Comparison of ENCODE assay signal across 8 cellular contexts in genomic region chr7:140672382-140673062, GRCh38. TPM values are rescaled to one million over a fixed set of nuclear protein-coding genes. Genes with fewer than 3 reads are reported as not detected.
DNase-seq lines count a peak whose midpoint lies in the region; ATAC-seq, FAIRE-seq and TF ChIP-seq lines count a peak whose summit lies in the region.

Gene ADCK2 (plus strand): TSS chr7:140672945. CDS start chr7:140673331, 386 bp downstream.

- peak; percentile 42 for ATAC-seq in GM21515 (IDR thresholded peaks at IDR 0.05; ENCODE audit: unreplicated experiment)

- H4K20me1 ChIP-seq in keratinocyte (ENCODE audit: control insufficient read depth, extremely low read depth, insufficient read depth, low read length): no peaks in the 10 kb centered on the region

- H3K9me3 Mint-ChIP-seq in IgD-negative memory B cell: no peaks in the 10 kb centered on the region

- peak within 1 kb of the TSS; percentile 19 for H3K27ac ChIP-seq in keratinocyte (ENCODE audit: control insufficient read depth, insufficient read depth, low read length)

- H2AFZ ChIP-seq in keratinocyte (ENCODE audit: control insufficient read depth, low read length): peak within 1 kb of the TSS; percentile 88

- TF ChIP-seq CTCF in keratinocyte (optimal IDR thresholded peaks at IDR 0.05 in 1 of 3, IDR thresholded peaks at IDR 0.05 in 1 of 3, conservative IDR thresholded peaks at IDR 0.05 in 1 of 3; ENCODE audit: extremely low read depth in 1 of 3, insufficient read depth in 2 of 3, low read length in 3 of 3): no peak

- no peaks in the 10 kb centered on the region for H3K27me3 ChIP-seq in keratinocyte (ENCODE audit: control insufficient read depth, extremely low read depth, insufficient read depth, low read length)

- H3K27ac Mint-ChIP-seq in IgD-negative memory B cell: peak within 1 kb of the TSS; percentile 91 to 96 (median 93)

- no peak for FAIRE-seq in keratinocyte (lab: Jason Lieb, UNC)

- H3K9me3 ChIP-seq in keratinocyte (ENCODE audit: control insufficient read depth, low read depth, low read length): no peaks in the 10 kb centered on the region

- peak within 1 kb of the TSS; percentile 58 to 79 (median 72) for H3K4me3 ChIP-seq in keratinocyte (ENCODE audit: control insufficient read depth in 2 of 3, extremely low read depth in 1 of 3, insufficient read depth in 2 of 3, low read depth in 1 of 3, low read length in 3 of 3)

- H3K4me3 Mint-ChIP-seq in IgD-negative memory B cell: peak within 1 kb of the TSS; percentile 85 to 96 (median 90)

- H3K4me2 ChIP-seq in keratinocyte (ENCODE audit: control insufficient read depth, extremely low read depth, insufficient read depth, low read depth, low read length): peak within 1 kb of the TSS; percentile 83

- H3K27me3 Mint-ChIP-seq in IgD-negative memory B cell: no peaks in the 10 kb centered on the region

- peak; percentile 40 for DNase-seq in EL
- DNase-seq in T47D (ENCODE audit: low read depth in 1 of 2, low spot score in 1 of 2): peak; percentile 64 to 80
- no peak for DNase-seq in keratinocyte (ENCODE audit: low read depth, low spot score)
- peak; percentile 70 for DNase-seq in stimulated activated CD4-positive, alpha-beta T cell treated with anti-CD3 and anti-CD28 coated beads, Interleukin-12 subunit alpha, Interleukin-12 subunit beta, amount 100 ng/mL, for 4 hours
- DNase-seq in middle frontal gyrus (ENCODE audit: extremely low spot score, low spot score): no peak

- H3K79me2 ChIP-seq in keratinocyte (ENCODE audit: control insufficient read depth, insufficient read depth, low read length): no peaks in the 10 kb centered on the region

- H3K4me1 Mint-ChIP-seq in IgD-negative memory B cell: peaks cover 34 to 39% (median 34%) of the 10 kb centered on the region in 3 donors

- H3K4me1 ChIP-seq in keratinocyte (ENCODE audit: control insufficient read depth, extremely low read depth, insufficient read depth, low read length): peaks cover 16% of the 10 kb centered on the region

- dilution Hi-C loops in keratinocyte (cut with MboI; ENCODE audit: extremely low pct_ligation_motif_present, low sequenced_read_pairs): no loop called here

- no peaks in the 10 kb centered on the region for H3K9me1 ChIP-seq in keratinocyte (ENCODE audit: control insufficient read depth, extremely low read depth, insufficient read depth, low read length)

- H3K36me3 Mint-ChIP-seq in IgD-negative memory B cell: no peaks in the 10 kb centered on the region

- H3K36me3 ChIP-seq in keratinocyte (ENCODE audit: control insufficient read depth in 2 of 2, extremely low read depth in 1 of 2, insufficient read depth in 2 of 2, low read length in 2 of 2): peaks cover 0 to 3% of the 10 kb centered on the region in 2 experiments

- intact Hi-C loops in T-helper 2 cell treated with Interferon-gamma antibody and Interleukin-4, amounts not matched to agents 100 ng/mL and 5 ng/mL, for 36 hours (cut with micrococcal nuclease): loop anchor here (1.0 to 10.0 kb wide), 4 partner anchors 24 to 882 kb away; partner anchors contain the start of genes AGK, MKRN1, MRPS33 and NDUFB2

- peak within 1 kb of the TSS; percentile 68 for H3K9ac ChIP-seq in keratinocyte (ENCODE audit: control insufficient read depth, extremely low read depth, insufficient read depth, low read length)

- in situ Hi-C loops in T47D (cut with HindIII; ENCODE audit: low pct_unique_long_range_greater_than_20kb, low sequenced_read_pairs): no loop called here

RNA-seq across cellular contexts. Expression of gene ADCK2, which starts in this region (rescaled TPM):
- 38.4 TPM for polyA plus RNA-seq in IgD-negative memory B cell
- total RNA-seq in T-helper 2 cell treated with Interferon-gamma antibody and Interleukin-4, amounts not matched to agents 100 ng/mL and 5 ng/mL, for 36 hours: 22.2 TPM in 2 replicates
- polyA plus RNA-seq in keratinocyte: 9.4 to 13.0 TPM (median 9.5 TPM) in 3 replicates
- 7.4 TPM for polyA plus RNA-seq in keratinocyte (2011; ENCODE audit: low read depth)
- polyA plus RNA-seq in keratinocyte (2011; cell fraction: cytosol; rRNA removed): 8.2 and 9.2 TPM in 2 replicates
- polyA plus RNA-seq in keratinocyte (2011; cell fraction: nucleus; rRNA removed): 9.9 and 10.2 TPM in 2 replicates
- polyA plus RNA-seq in keratinocyte (2012; ENCODE audit: low replicate concordance): 14.9 and 15.6 TPM in 2 replicates
- polyA minus RNA-seq in keratinocyte: 8.1 to 18.6 TPM (median 12.9 TPM) in 3 replicates
- polyA minus RNA-seq in keratinocyte (2011; cell fraction: cytosol; rRNA and poly(A)+ RNA removed): 11.3 TPM
- polyA minus RNA-seq in keratinocyte (2011; cell fraction: nucleus; rRNA and poly(A)+ RNA removed): 5.9 and 6.3 TPM in 2 replicates

Comparison
In these comparisons a context has a peak if more than half of its experiments do, and no peak if none do; other contexts are left out.
1. DNase-seq: peak in EL (single experiment), T47D (2 of 2) and stimulated activated CD4-positive, alpha-beta T cell treated with anti-CD3 and anti-CD28 coated beads, Interleukin-12 subunit alpha, Interleukin-12 subunit beta, amount 100 ng/mL, for 4 hours (single experiment); none in keratinocyte (single experiment) and middle frontal gyrus (single experiment).